12 cellular contexts compared by ENCODE assay signal in genomic region chr13:32645854-32646253, GRCh38. TPM values are rescaled to one million over a fixed set of nuclear protein-coding genes. Genes with fewer than 3 reads are reported as not detected.
DNase-seq lines count a peak whose midpoint lies in the region; ATAC-seq, FAIRE-seq and TF ChIP-seq lines count a peak whose summit lies in the region.
"Had no signal": no experiment of that assay in that cellular context is flagged by ENCODE, and none has a peak within 500 bp of the region (broad histone marks: within the 10 kb centered on the region; RNA-seq: fewer than 3 reads in every experiment).

No MANE protein-coding gene starts in this region.

- H3K27ac ChIP-seq in body of pancreas, result no peak overlapping the region
- H3K27ac ChIP-seq: thyroid gland had no signal

- no peak overlapping the region for H3K4me3 Mint-ChIP-seq in activated T-helper 1 cell treated with anti-CD3 and anti-CD28 coated beads, Interleukin-12 subunit alpha, Interleukin-12 subunit beta, Interleukin-2, Interleukin-4 antibody, amounts not matched to agents 30 ng/mL and 10 ng/mL and 1 ng/mL, durations not matched to agents 14 hours and 24 hours and 36 hours

- DNase-seq in HTR-8/SVneo (ENCODE audit: insufficient read length, low spot score) (no peak), NCI-H1436 treated with DMSO at 0.1 percent for 48 hours (lab: John Stamatoyannopoulos, UW) (no peak), body of pancreas (no peak), GM19240 (ENCODE audit: insufficient read length, low spot score) (no peak), D721Med (ENCODE audit: insufficient read length, low spot score) (no peak)
- DNase-seq in activated T-helper 1 cell treated with anti-CD3 and anti-CD28 coated beads, Interleukin-12 subunit alpha, Interleukin-12 subunit beta, Interleukin-2, Interleukin-4 antibody, amounts not matched to agents 30 ng/mL and 10 ng/mL and 1 ng/mL, durations not matched to agents 14 hours and 24 hours and 36 hours (ENCODE audit: low spot score), result no peak
- DNase-seq in stimulated activated CD4-positive, alpha-beta T cell treated with anti-CD3 and anti-CD28 coated beads, Interleukin-1b, Interleukin-23, amount 100 ng/mL, for 48 hours, result peak; percentile 46
- DNase-seq: caudate nucleus, islet precursor cell, NCI-H446, thyroid gland had no signal

- no peaks in the 10 kb centered on the region for H3K27me3 Mint-ChIP-seq in activated T-helper 1 cell treated with anti-CD3 and anti-CD28 coated beads, Interleukin-12 subunit alpha, Interleukin-12 subunit beta, Interleukin-2, Interleukin-4 antibody, amounts not matched to agents 30 ng/mL and 10 ng/mL and 1 ng/mL, durations not matched to agents 14 hours and 24 hours and 36 hours (ENCODE audit: insufficient read depth)

- no peaks in the 10 kb centered on the region for H3K27me3 ChIP-seq in body of pancreas
- H3K27me3 ChIP-seq: thyroid gland had no signal

- H3K4me1 Mint-ChIP-seq in activated T-helper 1 cell treated with anti-CD3 and anti-CD28 coated beads, Interleukin-12 subunit alpha, Interleukin-12 subunit beta, Interleukin-2, Interleukin-4 antibody, amounts not matched to agents 30 ng/mL and 10 ng/mL and 1 ng/mL, durations not matched to agents 14 hours and 24 hours and 36 hours (ENCODE audit: low read depth), result peaks cover 81% of the 10 kb centered on the region

- H3K4me3 ChIP-seq in body of pancreas, result no peak overlapping the region
- H3K4me3 ChIP-seq: thyroid gland had no signal

- H3K9me3 Mint-ChIP-seq in activated T-helper 1 cell treated with anti-CD3 and anti-CD28 coated beads, Interleukin-12 subunit alpha, Interleukin-12 subunit beta, Interleukin-2, Interleukin-4 antibody, amounts not matched to agents 30 ng/mL and 10 ng/mL and 1 ng/mL, durations not matched to agents 14 hours and 24 hours and 36 hours, result no peaks in the 10 kb centered on the region

- TF ChIP-seq CTCF in body of pancreas (IDR thresholded peaks at IDR 0.05), result no peak
- no peak for TF ChIP-seq CTCF in D721Med (IDR thresholded peaks at IDR 0.05; ENCODE audit: insufficient read depth, missing control alignments)

- 66 to 79% methylated on average over 2 of the region's 2 CpGs for WGBS in body of pancreas, 2 donors

- peak overlapping the region; percentile 40 for H3K27ac Mint-ChIP-seq in activated T-helper 1 cell treated with anti-CD3 and anti-CD28 coated beads, Interleukin-12 subunit alpha, Interleukin-12 subunit beta, Interleukin-2, Interleukin-4 antibody, amounts not matched to agents 30 ng/mL and 10 ng/mL and 1 ng/mL, durations not matched to agents 14 hours and 24 hours and 36 hours

- peaks cover 1% of the 10 kb centered on the region for H3K36me3 Mint-ChIP-seq in activated T-helper 1 cell treated with anti-CD3 and anti-CD28 coated beads, Interleukin-12 subunit alpha, Interleukin-12 subunit beta, Interleukin-2, Interleukin-4 antibody, amounts not matched to agents 30 ng/mL and 10 ng/mL and 1 ng/mL, durations not matched to agents 14 hours and 24 hours and 36 hours (ENCODE audit: low read depth)

- intact Hi-C loops in activated T-helper 1 cell treated with anti-CD3 and anti-CD28 coated beads, Interleukin-12 subunit alpha, Interleukin-12 subunit beta, Interleukin-2, Interleukin-4 antibody, amounts not matched to agents 30 ng/mL and 10 ng/mL and 1 ng/mL, durations not matched to agents 14 hours and 24 hours and 36 hours (cut with micrococcal nuclease), result loop anchor here (5.0 to 10.0 kb wide), 2 partner anchors 331 to 1511 kb away; partner anchors contain the start of genes BRCA2 and ZAR1L
- intact Hi-C loops in body of pancreas (cut with DNase I), result no loop called here

- H3K4me1 ChIP-seq in body of pancreas, result peaks cover 9% of the 10 kb centered on the region

- TF ChIP-seq POLR2A in body of pancreas (IDR thresholded peaks at IDR 0.05), result no peak

- no peaks in the 10 kb centered on the region for H3K9me3 ChIP-seq in body of pancreas
- H3K9me3 ChIP-seq: thyroid gland had no signal

- ATAC-seq in GM18502 (IDR thresholded peaks at IDR 0.05; ENCODE audit: poor library complexity, unreplicated experiment) (peak; percentile 54), body of pancreas (no peak)

- peak; percentile 20 for FAIRE-seq in HTR-8/SVneo (lab: Jason Lieb, UNC)
- no peak for FAIRE-seq in D721Med (lab: Jason Lieb, UNC)

- H3K36me3 ChIP-seq in body of pancreas (replicated peaks in 1 of 2; ENCODE audit: insufficient read depth in 1 of 2, low read depth in 2 of 2), result no peaks in the 10 kb centered on the region
- H3K36me3 ChIP-seq: thyroid gland had no signal

RNA-seq across cellular contexts. Expression of gene PDS5B, which starts 59.6 kb away (rescaled TPM):
- total RNA-seq in activated T-helper 1 cell treated with anti-CD3 and anti-CD28 coated beads, Interleukin-12 subunit alpha, Interleukin-12 subunit beta, Interleukin-2, Interleukin-4 antibody, amounts not matched to agents 30 ng/mL and 10 ng/mL and 1 ng/mL, durations not matched to agents 14 hours and 24 hours and 36 hours, result 57.8 and 62.7 TPM in 2 replicates
- 10 to 100 TPM; 19.2 to 20.8 TPM for total RNA-seq in body of pancreas
